ENCODE assay signal across 14 cellular contexts in genomic region chr3:152219225-152219624, GRCh38. TPM values are rescaled to one million over a fixed set of nuclear protein-coding genes. Genes with fewer than 3 reads are reported as not detected.
A peak's percentile ranks its signal among the peaks of the same experiment; 100 is the strongest.
DNase-seq lines count a peak whose midpoint lies in the region; ATAC-seq and TF ChIP-seq lines count a peak whose summit lies in the region.
"Had no signal": no experiment of that assay in that cellular context is flagged by ENCODE, and none has a peak within 500 bp of the region (broad histone marks: within the 10 kb centered on the region; RNA-seq: fewer than 3 reads in every experiment).

No MANE protein-coding gene starts in this region.

- no peaks in the 10 kb centered on the region for H3K27me3 Mint-ChIP-seq in CD4-positive, alpha-beta T cell
- H3K27me3 Mint-ChIP-seq in activated naive CD8-positive, alpha-beta T cell treated with anti-CD3 and anti-CD28 coated beads, Interleukin-2, amount 10 ng/mL, durations not matched to agents 7 days and 5 days: no peaks in the 10 kb centered on the region
- H3K27me3 Mint-ChIP-seq in osteocyte (ENCODE audit: unreplicated experiment): no peaks in the 10 kb centered on the region

- peak overlapping the region; percentile 85 for H3K4me3 Mint-ChIP-seq in CD4-positive, alpha-beta T cell
- H3K4me3 Mint-ChIP-seq in activated naive CD8-positive, alpha-beta T cell treated with anti-CD3 and anti-CD28 coated beads, Interleukin-2, amount 10 ng/mL, durations not matched to agents 7 days and 5 days: peak overlapping the region; percentile 83
- no peak overlapping the region for H3K4me3 Mint-ChIP-seq in osteocyte (ENCODE audit: unreplicated experiment)

- no peaks in the 10 kb centered on the region for H3K27me3 ChIP-seq in CD4-positive, alpha-beta T cell (ENCODE audit: control insufficient read depth, insufficient read depth, low read length)
- H3K27me3 ChIP-seq in neural cell (ENCODE audit: insufficient read depth, low read depth, low read length): no peaks in the 10 kb centered on the region

- H3K27ac Mint-ChIP-seq in CD4-positive, alpha-beta T cell: peak overlapping the region; percentile 83
- H3K27ac Mint-ChIP-seq in activated naive CD8-positive, alpha-beta T cell treated with anti-CD3 and anti-CD28 coated beads, Interleukin-2, amount 10 ng/mL, durations not matched to agents 7 days and 5 days: peak overlapping the region; percentile 15
- no peak overlapping the region for H3K27ac Mint-ChIP-seq in osteocyte (ENCODE audit: unreplicated experiment)

- intact Hi-C loops in CD4-positive, alpha-beta T cell (cut with DNase I, micrococcal nuclease): loop anchor here in 1 of 2 experiments (2.0 kb wide), 1 partner anchor 14 kb away; no protein-coding TSS in a partner anchor

- no peaks in the 10 kb centered on the region for H3K36me3 Mint-ChIP-seq in CD4-positive, alpha-beta T cell (ENCODE audit: low read depth)
- no peaks in the 10 kb centered on the region for H3K36me3 Mint-ChIP-seq in activated naive CD8-positive, alpha-beta T cell treated with anti-CD3 and anti-CD28 coated beads, Interleukin-2, amount 10 ng/mL, durations not matched to agents 7 days and 5 days
- H3K36me3 Mint-ChIP-seq in osteocyte (ENCODE audit: unreplicated experiment): no peaks in the 10 kb centered on the region

- H3K9ac ChIP-seq in neural cell (ENCODE audit: low read length): no peak overlapping the region

- TF ChIP-seq EP300 in neural cell (conservative IDR thresholded peaks at IDR 0.05; ENCODE audit: poor library complexity, severe bottlenecking): no peak

- no peaks in the 10 kb centered on the region for H3K9me3 Mint-ChIP-seq in CD4-positive, alpha-beta T cell
- no peaks in the 10 kb centered on the region for H3K9me3 Mint-ChIP-seq in activated naive CD8-positive, alpha-beta T cell treated with anti-CD3 and anti-CD28 coated beads, Interleukin-2, amount 10 ng/mL, durations not matched to agents 7 days and 5 days
- H3K9me3 Mint-ChIP-seq in osteocyte (ENCODE audit: unreplicated experiment): no peaks in the 10 kb centered on the region

- H3K9me3 ChIP-seq in CD4-positive, alpha-beta T cell (ENCODE audit: control insufficient read depth, low read length): no peaks in the 10 kb centered on the region
- H3K9me3 ChIP-seq in neural cell (ENCODE audit: low read length): no peaks in the 10 kb centered on the region
- H3K9me3 ChIP-seq: prostate gland had no signal

- H3K79me2 ChIP-seq in neural cell (replicated peaks; ENCODE audit: insufficient read depth, low read length): no peaks in the 10 kb centered on the region

- no peaks in the 10 kb centered on the region for H3K36me3 ChIP-seq in neural cell (ENCODE audit: insufficient read depth, low read length)
- H3K36me3 ChIP-seq: prostate gland had no signal

- no peak for ATAC-seq in CD4-positive, alpha-beta T cell (ENCODE audit: poor library complexity)
- ATAC-seq in activated naive CD8-positive, alpha-beta T cell treated with anti-CD3 and anti-CD28 coated beads, Interleukin-2, amount 10 ng/mL, durations not matched to agents 7 days and 5 days (ENCODE audit: low read depth): no peak

- peaks cover 71% of the 10 kb centered on the region for H3K4me1 Mint-ChIP-seq in CD4-positive, alpha-beta T cell (ENCODE audit: low read depth)
- peaks cover 55% of the 10 kb centered on the region for H3K4me1 Mint-ChIP-seq in activated naive CD8-positive, alpha-beta T cell treated with anti-CD3 and anti-CD28 coated beads, Interleukin-2, amount 10 ng/mL, durations not matched to agents 7 days and 5 days
- H3K4me1 Mint-ChIP-seq in osteocyte (ENCODE audit: unreplicated experiment): peaks cover 19% of the 10 kb centered on the region

- no peaks in the 10 kb centered on the region for H4K20me1 ChIP-seq in neural cell (ENCODE audit: insufficient read depth)

- CTCF ChIA-PET in CD4-positive, alpha-beta T cell (lab: Charles Lee): interaction anchor here (0.9 to 2.1 kb wide), 2 partner anchors 14 to 229 kb away, joined by 3 to 4 read pairs; no protein-coding TSS in a partner anchor

- TF ChIP-seq RAD21 in neural cell (conservative IDR thresholded peaks at IDR 0.05): no peak

- H3K9me2 ChIP-seq in neural cell (ENCODE audit: insufficient read depth, low read length): no peaks in the 10 kb centered on the region

- H2AFZ ChIP-seq in neural cell (ENCODE audit: low read depth, low read length): no peak overlapping the region

- TF ChIP-seq CTCF in CD4-positive, alpha-beta T cell (IDR thresholded peaks at IDR 0.05): no peak
- TF ChIP-seq CTCF in neural cell (IDR thresholded peaks at IDR 0.05; ENCODE audit: poor library complexity, severe bottlenecking): no peak
- TF ChIP-seq CTCF in osteocyte (IDR thresholded peaks at IDR 0.05): no peak

- POLR2A ChIA-PET in CD4-positive, alpha-beta T cell (lab: Charles Lee): interaction anchor here (0.8 to 2.8 kb wide), 14 partner anchors 10 to 63 kb away, joined by 3 to 31 read pairs (median 5); partner anchors contain the start of gene MBNL1
- POLR2A ChIA-PET in activated naive CD8-positive, alpha-beta T cell treated with anti-CD3 and anti-CD28 coated beads, Interleukin-2, amount 10 ng/mL, durations not matched to agents 7 days and 5 days (lab: Charles Lee): interaction anchor here (0.5 to 3.5 kb wide), 10 partner anchors 10 to 113 kb away, joined by 3 to 29 read pairs (median 7); partner anchors contain the start of gene MBNL1

- no peak overlapping the region for H3K27ac ChIP-seq in CD4-positive, alpha-beta T cell (ENCODE audit: low read depth, low read length)
- peak overlapping the region; percentile 13 for H3K27ac ChIP-seq in neural cell (ENCODE audit: low read length)
- H3K27ac ChIP-seq: prostate gland had no signal

- no peak overlapping the region for H3K4me3 ChIP-seq in neural cell (ENCODE audit: low read length)
- H3K4me3 ChIP-seq: prostate gland had no signal

- H3K4me2 ChIP-seq in neural cell (ENCODE audit: low read length): no peak overlapping the region

- DNase-seq in AG08395 (ENCODE audit: low spot score) (peak; percentile 9), DMS153 (lab: John Stamatoyannopoulos, UW) (no peak), osteocyte (ENCODE audit: extremely low spot score, unreplicated experiment) (no peak), ecto neural progenitor cell (ENCODE audit: low spot score) (no peak)
- no peak for DNase-seq in CD4-positive, alpha-beta T cell
- no peak for DNase-seq in activated naive CD8-positive, alpha-beta T cell treated with anti-CD3 and anti-CD28 coated beads, Interleukin-2, amount 10 ng/mL, durations not matched to agents 7 days and 5 days
- DNase-seq: activated CD8-positive, alpha-beta memory T cell treated with anti-CD3 and anti-CD28 coated beads for 24 hours; amygdala; C1 segment of cervical spinal cord; NCI-H1694; stimulated activated CD4-positive, alpha-beta T cell treated with anti-CD3 and anti-CD28 coated beads, Interleukin-1b, Interleukin-23, amount 100 ng/mL, for 48 hours; stimulated activated CD8-positive, alpha-beta memory T cell treated with anti-CD3 and anti-CD28 coated beads, Interleukin-4, amount 100 ng/mL, for 48 hours had no signal

- H3F3A ChIP-seq in neural cell (ENCODE audit: insufficient read depth, low read length, poor library complexity, severe bottlenecking): peaks cover 3% of the 10 kb centered on the region

TF ChIP-seq in neural cell, 6 proteins besides CTCF, POLR2A, EP300 and RAD21:
- TF ChIP-seq MXI1 (conservative IDR thresholded peaks at IDR 0.05; ENCODE audit: poor library complexity, severe bottlenecking) (no peak), SMC3 (conservative IDR thresholded peaks at IDR 0.05; ENCODE audit: poor library complexity) (no peak), POLR2AphosphoS5 (IDR thresholded peaks at IDR 0.05) (no peak), EZH2 (IDR thresholded peaks at IDR 0.05; ENCODE audit: borderline replicate concordance, insufficient read depth, low read length, poor library complexity, severe bottlenecking) (no peak), TAF1 (IDR thresholded peaks at IDR 0.05; ENCODE audit: low read depth) (no peak)
- TF ChIP-seq, protein P1, sequence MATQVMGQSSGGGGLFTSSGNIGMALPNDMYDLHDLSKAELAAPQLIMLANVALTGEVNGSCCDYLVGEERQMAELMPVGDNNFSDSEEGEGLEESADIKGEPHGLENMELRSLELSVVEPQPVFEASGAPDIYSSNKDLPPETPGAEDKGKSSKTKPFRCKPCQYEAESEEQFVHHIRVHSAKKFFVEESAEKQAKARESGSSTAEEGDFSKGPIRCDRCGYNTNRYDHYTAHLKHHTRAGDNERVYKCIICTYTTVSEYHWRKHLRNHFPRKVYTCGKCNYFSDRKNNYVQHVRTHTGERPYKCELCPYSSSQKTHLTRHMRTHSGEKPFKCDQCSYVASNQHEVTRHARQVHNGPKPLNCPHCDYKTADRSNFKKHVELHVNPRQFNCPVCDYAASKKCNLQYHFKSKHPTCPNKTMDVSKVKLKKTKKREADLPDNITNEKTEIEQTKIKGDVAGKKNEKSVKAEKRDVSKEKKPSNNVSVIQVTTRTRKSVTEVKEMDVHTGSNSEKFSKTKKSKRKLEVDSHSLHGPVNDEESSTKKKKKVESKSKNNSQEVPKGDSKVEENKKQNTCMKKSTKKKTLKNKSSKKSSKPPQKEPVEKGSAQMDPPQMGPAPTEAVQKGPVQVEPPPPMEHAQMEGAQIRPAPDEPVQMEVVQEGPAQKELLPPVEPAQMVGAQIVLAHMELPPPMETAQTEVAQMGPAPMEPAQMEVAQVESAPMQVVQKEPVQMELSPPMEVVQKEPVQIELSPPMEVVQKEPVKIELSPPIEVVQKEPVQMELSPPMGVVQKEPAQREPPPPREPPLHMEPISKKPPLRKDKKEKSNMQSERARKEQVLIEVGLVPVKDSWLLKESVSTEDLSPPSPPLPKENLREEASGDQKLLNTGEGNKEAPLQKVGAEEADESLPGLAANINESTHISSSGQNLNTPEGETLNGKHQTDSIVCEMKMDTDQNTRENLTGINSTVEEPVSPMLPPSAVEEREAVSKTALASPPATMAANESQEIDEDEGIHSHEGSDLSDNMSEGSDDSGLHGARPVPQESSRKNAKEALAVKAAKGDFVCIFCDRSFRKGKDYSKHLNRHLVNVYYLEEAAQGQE (IDR thresholded peaks at IDR 0.05; ENCODE audit: borderline replicate concordance): no peak
TF ChIP-seq in neural cell: peak in this region for 0.

RNA-seq across cellular contexts. Expression of gene MBNL1, which starts 49.5 kb away (rescaled TPM):
- 100 to 1,000 TPM; 551 to 561 TPM for total RNA-seq in CD4-positive, alpha-beta T cell
- total RNA-seq in activated naive CD8-positive, alpha-beta T cell treated with anti-CD3 and anti-CD28 coated beads, Interleukin-2, amount 10 ng/mL, durations not matched to agents 7 days and 5 days: 100 to 1,000 TPM; 446 to 447 TPM
- 12.7 and 13.3 TPM in 2 replicates for polyA plus RNA-seq in neural cell
- polyA minus RNA-seq in neural cell: 73.8 and 76.2 TPM in 2 replicates
- total RNA-seq in osteocyte: 159 and 166 TPM in 2 replicates
